19 cellular contexts compared by ENCODE assay signal in the genomic region with DNA sequence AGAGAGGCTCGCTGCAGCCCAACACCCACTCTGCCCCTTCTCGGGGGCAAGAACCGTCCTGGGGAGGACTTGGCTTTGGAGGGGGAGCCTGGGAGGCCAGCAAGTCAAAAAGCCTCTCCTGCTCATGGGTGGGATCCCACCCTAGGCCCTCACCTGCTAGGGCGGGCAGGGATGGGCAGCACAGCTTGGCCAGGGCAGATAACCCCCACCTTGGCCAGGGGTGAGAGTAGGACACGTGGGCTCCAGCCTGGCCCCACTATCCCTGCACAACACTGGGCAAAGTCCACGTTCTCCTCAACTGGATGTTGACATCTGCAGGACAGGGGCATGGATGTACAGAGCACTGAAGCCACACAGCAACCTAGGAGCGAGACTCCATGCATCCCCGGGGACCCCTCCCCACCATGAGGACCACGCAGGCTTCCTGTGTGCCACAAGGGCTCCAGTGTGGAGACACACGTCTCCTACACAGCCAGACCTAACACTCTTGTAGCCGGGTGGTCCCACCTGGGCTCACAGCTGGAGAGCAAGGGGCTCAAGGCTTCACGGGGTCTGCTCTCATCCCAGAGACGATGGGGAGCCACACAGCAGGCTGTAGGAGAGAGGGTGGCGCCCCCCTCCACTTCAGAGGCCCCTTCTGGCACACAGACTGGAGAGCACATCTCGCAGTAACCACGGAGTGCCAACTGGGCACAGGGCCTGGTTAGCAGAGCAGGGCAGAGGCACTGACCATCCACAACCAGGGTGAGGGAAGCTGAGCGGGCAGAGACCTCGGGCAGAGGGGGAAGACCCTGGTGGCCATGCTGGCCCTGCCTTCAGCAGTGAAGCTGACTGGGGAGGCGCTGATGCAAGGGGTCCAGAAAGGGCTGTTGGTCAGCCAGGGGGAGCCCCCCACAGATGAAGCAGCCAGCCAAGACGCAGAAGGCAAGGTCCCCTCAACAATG.
A peak's percentile ranks its signal among the peaks of the same experiment; 100 is the strongest.
DNase-seq lines count a peak whose midpoint lies in the region; ATAC-seq, FAIRE-seq and TF ChIP-seq lines count a peak whose summit lies in the region.
"Had no signal": no experiment of that assay in that cellular context is flagged by ENCODE, and none has a peak within 500 bp of the region (broad histone marks: within the 10 kb centered on the region; RNA-seq: fewer than 3 reads in every experiment).

No MANE protein-coding gene starts in this region.

- ATAC-seq in Right ventricle myocardium superior (ENCODE audit: poor library complexity) (peak; percentile 54), WTC11 (no peak)
- ATAC-seq: PC-3 had no signal

- H3K4me1 ChIP-seq in right atrium auricular region, result peaks cover 0 to 22% of the 10 kb centered on the region in 2 donors
- no peaks in the 10 kb centered on the region for H3K4me1 ChIP-seq in Caco-2

- CTCF ChIA-PET in Caco-2 (lab: Charles Lee) (no interaction called here), WTC11 (lab: Charles Lee) (interaction anchor here (1.0 to 1.4 kb wide), 2 partner anchors 11 to 28 kb away, joined by 4 to 5 read pairs; no protein-coding TSS in a partner anchor)

- DNase-seq in Right ventricle myocardium superior (no peak), right atrium auricular region (ENCODE audit: low spot score) (no peak), globus pallidus (ENCODE audit: low spot score) (peak; percentile 35), medulla oblongata (ENCODE audit: extremely low spot score) (peak; percentile 54), urothelium cell line (ENCODE audit: low spot score) (no peak), iPS-NIHi7 (ENCODE audit: extremely low spot score) (no peak), Caco-2 (no peak), WTC11 (ENCODE audit: low spot score) (no peak)
- DNase-seq: Calu3, DMS79 treated with DMSO at 0.1 percent for 48 hours, MV-4-11, NCI-H2227 treated with DMSO at 0.1 percent for 48 hours, NCI-H526, PC-3 had no signal

- H3K27ac Mint-ChIP-seq in Caco-2 (ENCODE audit: unreplicated experiment), result no peak overlapping the region
- H3K27ac Mint-ChIP-seq in WTC11, result no peak overlapping the region
- H3K27ac Mint-ChIP-seq: IgD-negative memory B cell had no signal

- H3K36me3 Mint-ChIP-seq in Caco-2 (ENCODE audit: insufficient read depth, unreplicated experiment) (no peaks in the 10 kb centered on the region), WTC11 (no peaks in the 10 kb centered on the region)

- POLR2A ChIA-PET in Caco-2 (lab: Charles Lee) (no interaction called here), WTC11 (lab: Charles Lee) (no interaction called here)

- H3K27me3 Mint-ChIP-seq in Caco-2 (ENCODE audit: insufficient read depth, unreplicated experiment) (no peaks in the 10 kb centered on the region), WTC11 (ENCODE audit: low read depth) (no peaks in the 10 kb centered on the region)
- H3K27me3 Mint-ChIP-seq: IgD-negative memory B cell had no signal

- intact Hi-C loops in Right ventricle myocardium superior (cut with DNase I) (no loop called here), Caco-2 (cut with micrococcal nuclease; ENCODE audit: unreplicated experiment) (no loop called here)

- no peak overlapping the region for H3K27ac ChIP-seq in right atrium auricular region
- H3K27ac ChIP-seq: SK-N-MC had no signal

- H3K4me3 ChIP-seq in right atrium auricular region (no peak overlapping the region), Caco-2 (ENCODE audit: low read depth, low read length) (no peak overlapping the region)
- H3K4me3 ChIP-seq: SK-N-MC had no signal

- H3K9me3 Mint-ChIP-seq in Caco-2 (ENCODE audit: unreplicated experiment) (no peaks in the 10 kb centered on the region), WTC11 (no peaks in the 10 kb centered on the region)
- H3K9me3 Mint-ChIP-seq: IgD-negative memory B cell had no signal

- H3K36me3 ChIP-seq in right atrium auricular region (no peaks in the 10 kb centered on the region), Caco-2 (ENCODE audit: control insufficient read depth, insufficient read depth, low read length) (no peaks in the 10 kb centered on the region)

- TF ChIP-seq CTCF in right atrium auricular region (IDR thresholded peaks at IDR 0.05), result no peak
- no peak for TF ChIP-seq CTCF in Caco-2 (IDR thresholded peaks at IDR 0.05; ENCODE audit: insufficient read depth in 1 of 2, low read depth in 1 of 2, low read length in 1 of 2, severe bottlenecking in 1 of 2, unreplicated experiment in 1 of 2)
- TF ChIP-seq CTCF in WTC11 (IDR thresholded peaks at IDR 0.05), result no peak

- no peaks in the 10 kb centered on the region for H3K4me1 Mint-ChIP-seq in Caco-2 (ENCODE audit: low read depth, unreplicated experiment)
- H3K4me1 Mint-ChIP-seq in WTC11, result peaks cover 27% of the 10 kb centered on the region

- H3K27me3 ChIP-seq in right atrium auricular region (no peaks in the 10 kb centered on the region), Caco-2 (replicated peaks; ENCODE audit: control insufficient read depth, insufficient read depth, low read length) (no peaks in the 10 kb centered on the region)

- peak; percentile 95 for FAIRE-seq in urothelium cell line (lab: Jason Lieb, UNC)
- FAIRE-seq: A204.1, G401.6, GM12891 had no signal

- H3K9me3 ChIP-seq in right atrium auricular region (no peaks in the 10 kb centered on the region), Caco-2 (no peaks in the 10 kb centered on the region)

- BruUV-seq in Caco-2 (replicated peaks; lab: Mats Ljungman, UMichigan), result no TSS peak

- H3K4me3 Mint-ChIP-seq in Caco-2 (ENCODE audit: unreplicated experiment) (no peak overlapping the region), WTC11 (no peak overlapping the region)

TF ChIP-seq in WTC11, 78 proteins besides CTCF, POLR2A, EP300 and RAD21 (continues in another document):
- TF ChIP-seq, protein P1, sequence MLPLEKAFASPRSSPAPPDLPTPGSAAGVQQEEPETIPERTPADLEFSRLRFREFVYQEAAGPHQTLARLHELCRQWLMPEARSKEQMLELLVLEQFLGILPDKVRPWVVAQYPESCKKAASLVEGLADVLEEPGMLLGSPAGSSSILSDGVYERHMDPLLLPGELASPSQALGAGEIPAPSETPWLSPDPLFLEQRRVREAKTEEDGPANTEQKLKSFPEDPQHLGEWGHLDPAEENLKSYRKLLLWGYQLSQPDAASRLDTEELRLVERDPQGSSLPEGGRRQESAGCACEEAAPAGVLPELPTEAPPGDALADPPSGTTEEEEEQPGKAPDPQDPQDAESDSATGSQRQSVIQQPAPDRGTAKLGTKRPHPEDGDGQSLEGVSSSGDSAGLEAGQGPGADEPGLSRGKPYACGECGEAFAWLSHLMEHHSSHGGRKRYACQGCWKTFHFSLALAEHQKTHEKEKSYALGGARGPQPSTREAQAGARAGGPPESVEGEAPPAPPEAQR (CRISPR knock-in tag; IDR thresholded peaks at IDR 0.05), result no peak
- TF ChIP-seq NR1H2 (CRISPR knock-in tag; IDR thresholded peaks at IDR 0.05), result no peak
- TF ChIP-seq, protein P2, sequence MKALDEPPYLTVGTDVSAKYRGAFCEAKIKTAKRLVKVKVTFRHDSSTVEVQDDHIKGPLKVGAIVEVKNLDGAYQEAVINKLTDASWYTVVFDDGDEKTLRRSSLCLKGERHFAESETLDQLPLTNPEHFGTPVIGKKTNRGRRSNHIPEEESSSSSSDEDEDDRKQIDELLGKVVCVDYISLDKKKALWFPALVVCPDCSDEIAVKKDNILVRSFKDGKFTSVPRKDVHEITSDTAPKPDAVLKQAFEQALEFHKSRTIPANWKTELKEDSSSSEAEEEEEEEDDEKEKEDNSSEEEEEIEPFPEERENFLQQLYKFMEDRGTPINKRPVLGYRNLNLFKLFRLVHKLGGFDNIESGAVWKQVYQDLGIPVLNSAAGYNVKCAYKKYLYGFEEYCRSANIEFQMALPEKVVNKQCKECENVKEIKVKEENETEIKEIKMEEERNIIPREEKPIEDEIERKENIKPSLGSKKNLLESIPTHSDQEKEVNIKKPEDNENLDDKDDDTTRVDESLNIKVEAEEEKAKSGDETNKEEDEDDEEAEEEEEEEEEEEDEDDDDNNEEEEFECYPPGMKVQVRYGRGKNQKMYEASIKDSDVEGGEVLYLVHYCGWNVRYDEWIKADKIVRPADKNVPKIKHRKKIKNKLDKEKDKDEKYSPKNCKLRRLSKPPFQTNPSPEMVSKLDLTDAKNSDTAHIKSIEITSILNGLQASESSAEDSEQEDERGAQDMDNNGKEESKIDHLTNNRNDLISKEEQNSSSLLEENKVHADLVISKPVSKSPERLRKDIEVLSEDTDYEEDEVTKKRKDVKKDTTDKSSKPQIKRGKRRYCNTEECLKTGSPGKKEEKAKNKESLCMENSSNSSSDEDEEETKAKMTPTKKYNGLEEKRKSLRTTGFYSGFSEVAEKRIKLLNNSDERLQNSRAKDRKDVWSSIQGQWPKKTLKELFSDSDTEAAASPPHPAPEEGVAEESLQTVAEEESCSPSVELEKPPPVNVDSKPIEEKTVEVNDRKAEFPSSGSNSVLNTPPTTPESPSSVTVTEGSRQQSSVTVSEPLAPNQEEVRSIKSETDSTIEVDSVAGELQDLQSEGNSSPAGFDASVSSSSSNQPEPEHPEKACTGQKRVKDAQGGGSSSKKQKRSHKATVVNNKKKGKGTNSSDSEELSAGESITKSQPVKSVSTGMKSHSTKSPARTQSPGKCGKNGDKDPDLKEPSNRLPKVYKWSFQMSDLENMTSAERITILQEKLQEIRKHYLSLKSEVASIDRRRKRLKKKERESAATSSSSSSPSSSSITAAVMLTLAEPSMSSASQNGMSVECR (CRISPR knock-in tag; IDR thresholded peaks at IDR 0.05; ENCODE audit: borderline replicate concordance), result no peak
- TF ChIP-seq FOXK1 (CRISPR knock-in tag; IDR thresholded peaks at IDR 0.05), result no peak
- no peak for TF ChIP-seq ZNF219 (CRISPR knock-in tag; IDR thresholded peaks at IDR 0.05; ENCODE audit: borderline replicate concordance)
- TF ChIP-seq, protein P3, sequence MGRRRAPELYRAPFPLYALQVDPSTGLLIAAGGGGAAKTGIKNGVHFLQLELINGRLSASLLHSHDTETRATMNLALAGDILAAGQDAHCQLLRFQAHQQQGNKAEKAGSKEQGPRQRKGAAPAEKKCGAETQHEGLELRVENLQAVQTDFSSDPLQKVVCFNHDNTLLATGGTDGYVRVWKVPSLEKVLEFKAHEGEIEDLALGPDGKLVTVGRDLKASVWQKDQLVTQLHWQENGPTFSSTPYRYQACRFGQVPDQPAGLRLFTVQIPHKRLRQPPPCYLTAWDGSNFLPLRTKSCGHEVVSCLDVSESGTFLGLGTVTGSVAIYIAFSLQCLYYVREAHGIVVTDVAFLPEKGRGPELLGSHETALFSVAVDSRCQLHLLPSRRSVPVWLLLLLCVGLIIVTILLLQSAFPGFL (CRISPR knock-in tag; IDR thresholded peaks at IDR 0.05; ENCODE audit: borderline replicate concordance), result no peak
- TF ChIP-seq, protein P4, sequence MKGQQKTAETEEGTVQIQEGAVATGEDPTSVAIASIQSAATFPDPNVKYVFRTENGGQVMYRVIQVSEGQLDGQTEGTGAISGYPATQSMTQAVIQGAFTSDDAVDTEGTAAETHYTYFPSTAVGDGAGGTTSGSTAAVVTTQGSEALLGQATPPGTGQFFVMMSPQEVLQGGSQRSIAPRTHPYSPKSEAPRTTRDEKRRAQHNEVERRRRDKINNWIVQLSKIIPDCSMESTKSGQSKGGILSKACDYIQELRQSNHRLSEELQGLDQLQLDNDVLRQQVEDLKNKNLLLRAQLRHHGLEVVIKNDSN (CRISPR knock-in tag; IDR thresholded peaks at IDR 0.05), result no peak
- TF ChIP-seq CBFB (CRISPR knock-in tag; IDR thresholded peaks at IDR 0.05; ENCODE audit: low read depth), result no peak
- TF ChIP-seq ZNF317 (CRISPR knock-in tag; IDR thresholded peaks at IDR 0.05; ENCODE audit: borderline replicate concordance, low read depth), result no peak

Comparison
In these comparisons a context has a peak if more than half of its experiments do, and no peak if none do; other contexts are left out.
1. DNase-seq: peak in globus pallidus (single experiment) and medulla oblongata (single experiment); none in Right ventricle myocardium superior (single experiment), right atrium auricular region (single experiment), urothelium cell line (single experiment), iPS-NIHi7 (single experiment), Caco-2 (0 of 2) and WTC11 (single experiment).